In the genomic region with DNA sequence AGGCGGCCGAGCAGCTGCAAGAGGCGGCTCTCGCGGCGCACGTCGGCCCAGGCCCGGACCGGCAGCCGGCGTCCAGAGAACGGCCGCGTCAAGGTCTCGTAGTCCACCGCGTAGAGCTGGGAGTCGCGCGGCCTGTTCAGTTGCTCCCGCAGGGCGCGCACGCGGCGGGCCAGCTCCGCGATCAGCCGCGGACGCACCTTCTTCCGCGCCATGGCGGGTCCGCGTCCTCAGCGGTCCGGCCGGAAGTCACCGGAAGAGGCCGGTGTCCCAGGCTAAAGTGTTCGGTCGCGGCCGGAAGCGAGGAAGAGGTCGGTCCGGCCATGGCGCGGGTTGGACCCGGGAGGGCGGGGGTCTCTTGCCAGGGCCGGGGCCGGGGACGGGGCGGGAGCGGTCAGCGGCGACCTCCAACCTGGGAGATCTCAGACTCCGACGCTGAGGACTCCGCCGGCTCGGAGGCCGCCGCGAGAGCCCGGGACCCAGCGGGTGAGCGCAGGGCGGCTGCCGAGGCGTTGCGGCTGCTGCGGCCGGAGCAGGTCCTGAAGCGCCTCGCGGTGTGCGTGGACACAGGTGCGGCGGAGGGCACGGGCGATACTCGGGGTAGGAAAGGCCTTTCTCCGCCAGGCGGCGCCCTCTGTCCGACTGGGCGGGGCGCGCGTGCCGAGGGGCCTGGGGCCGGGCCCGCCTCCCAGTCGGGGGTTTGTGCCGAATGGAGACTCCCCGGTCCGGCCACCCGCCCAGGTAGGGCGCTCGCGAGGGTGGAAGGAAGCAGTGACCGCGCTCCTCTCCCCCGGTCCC, we compare ENCODE assay signal across 8 cellular contexts. TPM values are rescaled to one million over a fixed set of nuclear protein-coding genes. Genes with fewer than 3 reads are reported as not detected.
DNase-seq lines count a peak whose midpoint lies in the region; TF ChIP-seq lines count a peak whose summit lies in the region.

Gene MRPS34, minus strand, starts transcription at position 227 of the 795 bp plus-strand sequence. Its CDS starts 15 bp downstream, at position 212.

- peak within 1 kb of the TSS; percentile 95 for H3K4me2 ChIP-seq in SU-DHL-6 (ENCODE audit: low read depth, low read length, poor library complexity, severe bottlenecking)

- peaks cover 16% of the 10 kb centered on the region for H3K79me2 ChIP-seq in SU-DHL-6 (ENCODE audit: insufficient read depth, low read length)

- H3K9me3 ChIP-seq in SU-DHL-6 (ENCODE audit: insufficient read depth, low read length) (no peaks in the 10 kb centered on the region), cardiac muscle cell (ENCODE audit: low read depth) (no peaks in the 10 kb centered on the region), tibial nerve (no peaks in the 10 kb centered on the region)

- DNase-seq in DMS79 (lab: John Stamatoyannopoulos, UW), result peak; percentile 49
- peak; percentile 63 for DNase-seq in GOT3 (lab: John Stamatoyannopoulos, UW)
- peak; percentile 13 for DNase-seq in NCI-H1048 (lab: John Stamatoyannopoulos, UW)
- peak; percentile 50 for DNase-seq in activated naive CD8-positive, alpha-beta T cell treated with anti-CD3 and anti-CD28 coated beads, Interleukin-2, amount 50 U/mL, for 16 hours (ENCODE audit: low read depth, low spot score)
- DNase-seq in cardiac muscle cell (ENCODE audit: low read depth in 1 of 2, low spot score in 1 of 2), result peak; percentile 86 to 94
- peak; percentile 63 for DNase-seq in pons (ENCODE audit: low spot score)
- peak; percentile 63 to 69 for DNase-seq in tibial nerve (ENCODE audit: low spot score in 2 of 2)

- H2AFZ ChIP-seq in SU-DHL-6 (ENCODE audit: low read depth, low read length, severe bottlenecking), result peak within 1 kb of the TSS; percentile 37

- TF ChIP-seq POLR2A in tibial nerve (IDR thresholded peaks at IDR 0.05), result peak in 1 of 2 donors; percentile 57

- H3K4me3 ChIP-seq in SU-DHL-6 (ENCODE audit: insufficient read depth, low read length, poor library complexity, severe bottlenecking) (peak within 1 kb of the TSS; percentile 90), cardiac muscle cell (peak within 1 kb of the TSS; percentile 59), tibial nerve (peak within 1 kb of the TSS; percentile 67 to 96 (median 80))

- H3F3A ChIP-seq in SU-DHL-6 (ENCODE audit: insufficient read depth), result peaks cover 16% of the 10 kb centered on the region; the same call in 1 of the 2 replicates

- H3K27ac ChIP-seq in SU-DHL-6 (ENCODE audit: low read depth, low read length), result peak within 1 kb of the TSS; percentile 84
- H3K27ac ChIP-seq in cardiac muscle cell, result peak within 1 kb of the TSS; percentile 88
- H3K27ac ChIP-seq in tibial nerve, result peak within 1 kb of the TSS; percentile 69 to 95 (median 93)

- no peaks in the 10 kb centered on the region for H3K36me3 ChIP-seq in SU-DHL-6 (ENCODE audit: low read length)
- peaks cover under 1% of the 10 kb centered on the region for H3K36me3 ChIP-seq in cardiac muscle cell
- peaks cover 0 to 54% (median 0%) of the 10 kb centered on the region in 3 donors for H3K36me3 ChIP-seq in tibial nerve

- H3K9me2 ChIP-seq in SU-DHL-6 (replicated peaks; ENCODE audit: insufficient read depth, low read length), result no peaks in the 10 kb centered on the region

- TF ChIP-seq EP300 in tibial nerve (IDR thresholded peaks at IDR 0.05), result peak; percentile 52 to 90

- H3K4me1 ChIP-seq in cardiac muscle cell (ENCODE audit: low read depth) (peaks cover 13% of the 10 kb centered on the region), tibial nerve (peaks cover 0 to 61% (median 28%) of the 10 kb centered on the region in 4 donors)

- WGBS in tibial nerve, 2 donors, result 0 to 1% methylated on average over 16 to 34 of the region's 108 CpGs

- no peaks in the 10 kb centered on the region for H4K20me1 ChIP-seq in SU-DHL-6 (ENCODE audit: low read depth, low read length)

- TF ChIP-seq CTCF in SU-DHL-6 (IDR thresholded peaks at IDR 0.05; ENCODE audit: insufficient read depth, low read length, poor library complexity, severe bottlenecking) (peak; percentile 78), cardiac muscle cell (IDR thresholded peaks at IDR 0.05; ENCODE audit: low read depth, low read length) (peak; percentile 67), tibial nerve (IDR thresholded peaks at IDR 0.05) (peak; percentile 59 to 87 (median 79))

- H3K9ac ChIP-seq in SU-DHL-6 (ENCODE audit: low read length), result peak within 1 kb of the TSS; percentile 93

- H3K27me3 ChIP-seq in SU-DHL-6 (ENCODE audit: low read length), result no peaks in the 10 kb centered on the region
- H3K27me3 ChIP-seq in cardiac muscle cell, result no peaks in the 10 kb centered on the region
- no peaks in the 10 kb centered on the region for H3K27me3 ChIP-seq in tibial nerve

RNA-seq across cellular contexts. Expression of gene MRPS34, which starts in this region (rescaled TPM):
- total RNA-seq in cardiac muscle cell (188 and 195 TPM in 2 replicates), tibial nerve (100 to 1,000 TPM in 1 of 4 donors, 10 to 100 TPM in 3; 58.1 to 121 (median 81.0) TPM)
- 164 and 172 TPM in 2 replicates for polyA plus RNA-seq in cardiac muscle cell

Comparison
In these comparisons a context has a peak if more than half of its experiments do, and no peak if none do; other contexts are left out.
1. Peak in every context shown above with its lines: DNase-seq, H3K4me3 ChIP-seq and H3K27ac ChIP-seq.
2. DNase-seq: peak in every context shown above with its lines; median percentile 90 in cardiac muscle cell; 66 in tibial nerve; 63 in GOT3; 63 in pons; 50 in activated naive CD8-positive, alpha-beta T cell treated with anti-CD3 and anti-CD28 coated beads, Interleukin-2, amount 50 U/mL, for 16 hours; 49 in DMS79; 13 in NCI-H1048.